Comparison of ENCODE assay signal across 9 cellular contexts in the genomic region with DNA sequence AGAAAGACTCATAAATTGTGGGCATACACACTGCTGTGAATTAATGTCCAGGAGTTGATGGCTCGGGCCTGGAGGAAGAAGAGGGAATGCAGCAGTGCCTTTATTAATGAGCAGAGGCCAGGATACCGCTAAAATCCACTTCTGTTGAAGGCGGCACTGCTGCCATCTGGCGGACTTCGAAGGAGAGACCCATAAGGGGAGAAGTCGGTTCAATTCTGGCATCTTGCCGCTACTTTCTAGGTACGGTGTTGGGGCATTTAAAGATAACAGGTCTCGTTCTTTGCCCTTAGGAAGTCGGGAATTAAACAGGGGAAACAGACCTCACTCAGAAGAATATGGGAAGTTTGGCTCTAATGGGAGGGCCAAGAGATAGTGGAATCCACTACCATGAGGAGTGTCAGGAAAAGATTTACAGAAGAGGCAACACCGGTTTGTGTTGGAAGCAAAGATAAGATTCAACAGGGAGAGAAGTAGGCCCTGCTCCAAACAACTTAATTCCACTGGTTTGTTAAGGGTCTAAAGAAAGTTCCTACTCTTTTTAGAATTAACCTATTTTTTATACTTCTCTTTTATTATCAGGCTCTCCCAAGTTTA.
DNase-seq lines count a peak whose midpoint lies in the region; ATAC-seq, FAIRE-seq and TF ChIP-seq lines count a peak whose summit lies in the region.
"Had no signal": no experiment of that assay in that cellular context is flagged by ENCODE, and none has a peak within 500 bp of the region (broad histone marks: within the 10 kb centered on the region; RNA-seq: fewer than 3 reads in every experiment).

No MANE protein-coding gene starts in this region.

- no peaks in the 10 kb centered on the region for H3K4me1 ChIP-seq in esophagus squamous epithelium
- no peaks in the 10 kb centered on the region for H3K4me1 ChIP-seq in osteoblast (ENCODE audit: insufficient read depth, low read length)

- H3K27ac ChIP-seq in AG04450 (ENCODE audit: low read depth, low read length) = no peak overlapping the region
- no peak overlapping the region for H3K27ac ChIP-seq in esophagus squamous epithelium
- H3K27ac ChIP-seq in osteoblast (ENCODE audit: low read depth, low read length) = no peak overlapping the region

- peak overlapping the region; percentile 13 for H2AFZ ChIP-seq in osteoblast (ENCODE audit: low read length)

- no peaks in the 10 kb centered on the region for H3K36me3 ChIP-seq in esophagus squamous epithelium
- H3K36me3 ChIP-seq in osteoblast (ENCODE audit: insufficient read depth, low read length) = no peaks in the 10 kb centered on the region

- ATAC-seq in HG02642 (IDR thresholded peaks at IDR 0.05; ENCODE audit: poor library complexity, unreplicated experiment) = peak; percentile 94

- POLR2A ChIA-PET in AG04450 (lab: Yijun Ruan, JAX) = no interaction called here

- H3K4me3 ChIP-seq in AG04450 (ENCODE audit: low read depth, low read length) (no peak overlapping the region), esophagus squamous epithelium (no peak overlapping the region), osteoblast (ENCODE audit: insufficient read depth, low read length) (peak overlapping the region; percentile 13)

- no peaks in the 10 kb centered on the region for H3K79me2 ChIP-seq in osteoblast (ENCODE audit: insufficient read depth, low read length)

- CTCF ChIA-PET in AG04450 (lab: Charles Lee) = interaction anchor here (1.0 to 3.3 kb wide), 7 partner anchors 12 to 307 kb away, joined by 3 to 66 read pairs (median 5); a partner anchor contains a TSS

- TF ChIP-seq CTCF in AG04450 (IDR thresholded peaks at IDR 0.05; ENCODE audit: low read depth, low read length) = peak; percentile 84
- TF ChIP-seq CTCF in esophagus squamous epithelium (IDR thresholded peaks at IDR 0.05) = peak in 5 of 6 experiments; percentile 18 to 55 (median 30)
- TF ChIP-seq CTCF in osteoblast (IDR thresholded peaks at IDR 0.05; ENCODE audit: extremely low read depth, low read depth, low read length) = peak; percentile 86

- WGBS in esophagus squamous epithelium, 2 donors = 10 to 20% methylated on average over 11 of the region's 11 CpGs

- intact Hi-C loops in esophagus squamous epithelium (cut with DNase I) = no loop called here
- intact Hi-C loops in posterior vena cava (cut with DNase I) = no loop called here

- no peaks in the 10 kb centered on the region for H4K20me1 ChIP-seq in osteoblast (ENCODE audit: insufficient read depth, low read length)

- FAIRE-seq in GM12891 (lab: Jason Lieb, UNC) = peak; percentile 73
- FAIRE-seq: islet of Langerhans had no signal

- no peaks in the 10 kb centered on the region for H3K27me3 ChIP-seq in AG04450 (ENCODE audit: control insufficient read depth, insufficient read depth, low read length)
- no peaks in the 10 kb centered on the region for H3K27me3 ChIP-seq in esophagus squamous epithelium
- no peaks in the 10 kb centered on the region for H3K27me3 ChIP-seq in osteoblast (ENCODE audit: insufficient read depth, low read length)

- peak; percentile 7 for DNase-seq in AG04450 (ENCODE audit: low read depth, low spot score)
- peak; percentile 25 for DNase-seq in GM12891 (ENCODE audit: insufficient read length, low spot score)
- peak; percentile 19 for DNase-seq in NCI-H1694 (lab: John Stamatoyannopoulos, UW)
- DNase-seq in activated CD4-positive, alpha-beta T cell treated with anti-CD3 and anti-CD28 coated beads for 48 hours = peak; percentile 59
- DNase-seq in esophagus squamous epithelium (lab: John Stamatoyannopoulos, UW) = no peak
- peak; percentile 49 for DNase-seq in osteoblast (ENCODE audit: insufficient read length, low spot score, missing footprints)
- DNase-seq in posterior vena cava (ENCODE audit: low spot score) = no peak

- H3K9me3 ChIP-seq in AG04450 (ENCODE audit: control insufficient read depth, insufficient read depth, low read length) (no peaks in the 10 kb centered on the region), esophagus squamous epithelium (no peaks in the 10 kb centered on the region), osteoblast (ENCODE audit: low read depth, low read length) (no peaks in the 10 kb centered on the region)

- peak overlapping the region; percentile 58 for H3K4me2 ChIP-seq in osteoblast (ENCODE audit: insufficient read depth, low read length)

- TF ChIP-seq POLR2A in GM12891 (IDR thresholded peaks at IDR 0.05; ENCODE audit: low read depth, low read length) (no peak), esophagus squamous epithelium (IDR thresholded peaks at IDR 0.05) (no peak)

TF ChIP-seq in GM12891, 5 proteins besides CTCF, POLR2A, EP300 and RAD21:
- TF ChIP-seq TAF1 (IDR thresholded peaks at IDR 0.05; ENCODE audit: low read depth, low read length) = no peak
- TF ChIP-seq POLR2AphosphoS5 (IDR thresholded peaks at IDR 0.05; ENCODE audit: low read depth, low read length) = no peak
- no peak for TF ChIP-seq PAX5 (IDR thresholded peaks at IDR 0.05; ENCODE audit: insufficient read depth, low read length, severe bottlenecking)
- no peak for TF ChIP-seq SPI1 (IDR thresholded peaks at IDR 0.05; ENCODE audit: low read depth, low read length)
- TF ChIP-seq POU2F2 (IDR thresholded peaks at IDR 0.05; ENCODE audit: low read depth, low read length) = no peak

Comparison
In these comparisons a context has a peak if more than half of its experiments do, and no peak if none do; other contexts are left out.
1. DNase-seq: peak in AG04450 (single experiment), GM12891 (single experiment), NCI-H1694 (single experiment), activated CD4-positive, alpha-beta T cell treated with anti-CD3 and anti-CD28 coated beads for 48 hours (single experiment) and osteoblast (single experiment); none in esophagus squamous epithelium (single experiment) and posterior vena cava (single experiment).
2. CTCF ChIP-seq: peak in every context shown above with its lines; median percentile 86 in osteoblast; 84 in AG04450; 30 in esophagus squamous epithelium.